Comparison of ENCODE assay signal across 12 cellular contexts in genomic region chr13:78595458-78595818, GRCh38. TPM values are rescaled to one million over a fixed set of nuclear protein-coding genes. Genes with fewer than 3 reads are reported as not detected.
DNase-seq lines count a peak whose midpoint lies in the region; ATAC-seq and TF ChIP-seq lines count a peak whose summit lies in the region.
"Had no signal": no experiment of that assay in that cellular context is flagged by ENCODE, and none has a peak within 500 bp of the region (broad histone marks: within the 10 kb centered on the region; RNA-seq: fewer than 3 reads in every experiment).

No MANE protein-coding gene starts in this region.

- H3K9me3 ChIP-seq in ectodermal cell (ENCODE audit: control insufficient read depth, low read length) = no peaks in the 10 kb centered on the region
- H3K9me3 ChIP-seq: MG63, upper lobe of right lung had no signal

- peak overlapping the region; percentile 40 for H3K4me3 ChIP-seq in ectodermal cell (ENCODE audit: insufficient read depth, low read depth, low read length)
- H3K4me3 ChIP-seq: MG63, skin epidermis, upper lobe of right lung had no signal

- peak; percentile 13 for ATAC-seq in HG02852 (IDR thresholded peaks at IDR 0.05; ENCODE audit: unreplicated experiment)
- ATAC-seq: upper lobe of right lung had no signal

- no peak overlapping the region for H3K27ac ChIP-seq in ectodermal cell (ENCODE audit: insufficient read depth, low read depth, low read length, poor library complexity, severe bottlenecking)
- H3K27ac ChIP-seq: skin epidermis, upper lobe of right lung had no signal

- peaks cover 100% of the 10 kb centered on the region for H3K27me3 ChIP-seq in ectodermal cell (ENCODE audit: control insufficient read depth, insufficient read depth, low read length, poor library complexity, severe bottlenecking)

- peak overlapping the region; percentile 45 for H3K27ac Mint-ChIP-seq in T-helper 1 cell treated with Interleukin-12 subunit alpha and Interleukin-12 subunit beta and Interleukin-4 antibody, amounts not matched to agents 30 μg/mL and 1 μg/mL, for 36 hours
- no peak overlapping the region for H3K27ac Mint-ChIP-seq in nephron progenitor cell

- DNase-seq in T-helper 1 cell (no peak), nephron progenitor cell (no peak), SK-N-DZ (ENCODE audit: low spot score) (no peak), NCI-H2107 (lab: John Stamatoyannopoulos, UW) (no peak), NCI-H2107 treated with DMSO at 0.1 percent for 48 hours (lab: John Stamatoyannopoulos, UW; ENCODE audit: unreplicated experiment) (no peak)
- DNase-seq: central memory CD4-positive, alpha-beta T cell; MG63; upper lobe of right lung had no signal

- TF ChIP-seq CTCF in nephron progenitor cell (IDR thresholded peaks at IDR 0.05) = no peak

- no peak overlapping the region for H3K4me3 Mint-ChIP-seq in T-helper 1 cell treated with Interleukin-12 subunit alpha and Interleukin-12 subunit beta and Interleukin-4 antibody, amounts not matched to agents 30 μg/mL and 1 μg/mL, for 36 hours
- H3K4me3 Mint-ChIP-seq in nephron progenitor cell = peak overlapping the region; percentile 71

- H3K4me1 ChIP-seq in ectodermal cell (ENCODE audit: control insufficient read depth, insufficient read depth, low read length) = peaks cover 12% of the 10 kb centered on the region

- peaks cover 8% of the 10 kb centered on the region for H3K4me1 Mint-ChIP-seq in T-helper 1 cell treated with Interleukin-12 subunit alpha and Interleukin-12 subunit beta and Interleukin-4 antibody, amounts not matched to agents 30 μg/mL and 1 μg/mL, for 36 hours (ENCODE audit: low read depth)
- H3K4me1 Mint-ChIP-seq in nephron progenitor cell = peaks cover 29% of the 10 kb centered on the region

- H3K36me3 ChIP-seq in ectodermal cell (ENCODE audit: control insufficient read depth, insufficient read depth, low read length) = no peaks in the 10 kb centered on the region
- H3K36me3 ChIP-seq: MG63, upper lobe of right lung had no signal

- no peaks in the 10 kb centered on the region for H3K36me3 Mint-ChIP-seq in T-helper 1 cell treated with Interleukin-12 subunit alpha and Interleukin-12 subunit beta and Interleukin-4 antibody, amounts not matched to agents 30 μg/mL and 1 μg/mL, for 36 hours (ENCODE audit: low read depth)
- H3K36me3 Mint-ChIP-seq in nephron progenitor cell (ENCODE audit: low read depth) = no peaks in the 10 kb centered on the region

- H3K27me3 Mint-ChIP-seq in T-helper 1 cell treated with Interleukin-12 subunit alpha and Interleukin-12 subunit beta and Interleukin-4 antibody, amounts not matched to agents 30 μg/mL and 1 μg/mL, for 36 hours (ENCODE audit: low read depth) = peaks cover 91% of the 10 kb centered on the region
- peaks cover 97% of the 10 kb centered on the region for H3K27me3 Mint-ChIP-seq in nephron progenitor cell (ENCODE audit: low read depth, poor library complexity)

- 1% methylated on average over 17 of the region's 17 CpGs for WGBS in ectodermal cell, 2 experiments

- peaks cover 5% of the 10 kb centered on the region for H3K9me3 Mint-ChIP-seq in T-helper 1 cell treated with Interleukin-12 subunit alpha and Interleukin-12 subunit beta and Interleukin-4 antibody, amounts not matched to agents 30 μg/mL and 1 μg/mL, for 36 hours
- H3K9me3 Mint-ChIP-seq in nephron progenitor cell = no peaks in the 10 kb centered on the region

RNA-seq across cellular contexts. Expression of gene POU4F1, which starts 7.9 kb away (rescaled TPM):
- 60.7 TPM for polyA plus RNA-seq in ectodermal cell (2013, experiment 1 of 4)
- polyA plus RNA-seq in ectodermal cell (2013, experiment 2 of 4) = 96.6 TPM
- polyA plus RNA-seq in ectodermal cell (2013, experiment 3 of 4) = 70.1 TPM
- polyA plus RNA-seq in ectodermal cell (2013, experiment 4 of 4) = 85.4 TPM
- 0.02 and 0.18 TPM in 2 replicates for polyA plus RNA-seq in SK-N-DZ (2014; cell fraction: cytosol; rRNA removed)
- 0.40 and 0.51 TPM in 2 replicates for polyA plus RNA-seq in SK-N-DZ (2014; cell fraction: nucleus; rRNA removed)
